9 cellular contexts compared by ENCODE assay signal in genomic region chr11:78802058-78802633, GRCh38.
DNase-seq lines count a peak whose midpoint lies in the region; ATAC-seq, FAIRE-seq and TF ChIP-seq lines count a peak whose summit lies in the region.
"Had no signal": no experiment of that assay in that cellular context is flagged by ENCODE, and none has a peak within 500 bp of the region (broad histone marks: within the 10 kb centered on the region; RNA-seq: fewer than 3 reads in every experiment).

No MANE protein-coding gene starts in this region.

- H3K36me3 Mint-ChIP-seq in T-helper 2 cell treated with Interferon-gamma antibody and Interleukin-4, amounts not matched to agents 5 μg/mL and 100 μg/mL, for 36 hours (ENCODE audit: low read depth), result no peaks in the 10 kb centered on the region

- TF ChIP-seq EP300 in stomach (IDR thresholded peaks at IDR 0.05), result no peak

- dilution Hi-C loops in keratinocyte (cut with MboI; ENCODE audit: extremely low pct_ligation_motif_present, low sequenced_read_pairs), result no loop called here

- TF ChIP-seq POLR2A in stomach (IDR thresholded peaks at IDR 0.05), result no peak

- H3K9me3 Mint-ChIP-seq in T-helper 2 cell treated with Interferon-gamma antibody and Interleukin-4, amounts not matched to agents 5 μg/mL and 100 μg/mL, for 36 hours, result no peaks in the 10 kb centered on the region
- H3K9me3 Mint-ChIP-seq: T-helper 1 cell treated with Interleukin-12 subunit alpha and Interleukin-12 subunit beta and Interleukin-4 antibody, amounts not matched to agents 30 μg/mL and 1 μg/mL, for 36 hours had no signal

- H3K4me1 Mint-ChIP-seq in T-helper 2 cell treated with Interferon-gamma antibody and Interleukin-4, amounts not matched to agents 5 μg/mL and 100 μg/mL, for 36 hours (ENCODE audit: low read depth), result no peaks in the 10 kb centered on the region

- H3K79me2 ChIP-seq in keratinocyte (ENCODE audit: control insufficient read depth, insufficient read depth, low read length), result no peaks in the 10 kb centered on the region

- no peak overlapping the region for H2AFZ ChIP-seq in keratinocyte (ENCODE audit: control insufficient read depth, low read length)

- H3K27ac Mint-ChIP-seq in T-helper 2 cell treated with Interferon-gamma antibody and Interleukin-4, amounts not matched to agents 5 μg/mL and 100 μg/mL, for 36 hours, result no peak overlapping the region
- H3K27ac Mint-ChIP-seq: T-helper 1 cell treated with Interleukin-12 subunit alpha and Interleukin-12 subunit beta and Interleukin-4 antibody, amounts not matched to agents 30 μg/mL and 1 μg/mL, for 36 hours had no signal

- H3K4me1 ChIP-seq in keratinocyte (ENCODE audit: control insufficient read depth, extremely low read depth, insufficient read depth, low read length) (peaks cover 22% of the 10 kb centered on the region), stomach (peaks cover 19 to 53% (median 36%) of the 10 kb centered on the region in 4 donors)

- H3K9me1 ChIP-seq in keratinocyte (ENCODE audit: control insufficient read depth, extremely low read depth, insufficient read depth, low read length), result peaks cover 2% of the 10 kb centered on the region

- WGBS in stomach, 5 donors, result 24 to 38% (median 30%) methylated on average over 8 of the region's 8 CpGs

- H3K27me3 ChIP-seq in keratinocyte (ENCODE audit: control insufficient read depth, extremely low read depth, insufficient read depth, low read length) (no peaks in the 10 kb centered on the region), stomach (no peaks in the 10 kb centered on the region)

- H3K36me3 ChIP-seq in keratinocyte (ENCODE audit: control insufficient read depth in 2 of 2, extremely low read depth in 1 of 2, insufficient read depth in 2 of 2, low read length in 2 of 2) (no peaks in the 10 kb centered on the region), stomach (no peaks in the 10 kb centered on the region)

- TF ChIP-seq CTCF in LNCaP clone FGC (IDR thresholded peaks at IDR 0.05; ENCODE audit: control insufficient read depth, extremely low read depth, insufficient read depth), result no peak
- no peak for TF ChIP-seq CTCF in keratinocyte (optimal IDR thresholded peaks at IDR 0.05 in 1 of 3, IDR thresholded peaks at IDR 0.05 in 1 of 3, conservative IDR thresholded peaks at IDR 0.05 in 1 of 3; ENCODE audit: extremely low read depth in 1 of 3, insufficient read depth in 2 of 3, low read length in 3 of 3)
- no peak for TF ChIP-seq CTCF in stomach (IDR thresholded peaks at IDR 0.05)

- DNase-seq in LNCaP clone FGC (ENCODE audit: low read depth) (peak; percentile 66), caudate nucleus (lab: John Stamatoyannopoulos, UW) (peak in 1 of 61 donors; percentile 42), keratinocyte (ENCODE audit: low read depth, low spot score) (no peak), stomach (peak; percentile 49), NCI-H187 (lab: John Stamatoyannopoulos, UW) (no peak), NCI-H2171 (lab: John Stamatoyannopoulos, UW) (no peak)
- no peak for DNase-seq in T-helper 2 cell treated with Interferon-gamma antibody and Interleukin-4, amounts not matched to agents 5 μg/mL and 100 μg/mL, for 36 hours (ENCODE audit: low spot score)

- no peak for ATAC-seq in HG02884 (IDR thresholded peaks at IDR 0.05; ENCODE audit: unreplicated experiment)

- no peaks in the 10 kb centered on the region for H3K27me3 Mint-ChIP-seq in T-helper 2 cell treated with Interferon-gamma antibody and Interleukin-4, amounts not matched to agents 5 μg/mL and 100 μg/mL, for 36 hours (ENCODE audit: low read depth)

- peak; percentile 74 for FAIRE-seq in keratinocyte (lab: Jason Lieb, UNC)

- peak overlapping the region; percentile 60 for H3K27ac ChIP-seq in caudate nucleus (ENCODE audit: low read depth, low read length)
- H3K27ac ChIP-seq in keratinocyte (ENCODE audit: control insufficient read depth, insufficient read depth, low read length), result peak overlapping the region; percentile 42
- H3K27ac ChIP-seq in stomach, result peak overlapping the region; percentile 72 to 83 (median 78)

- H3K4me2 ChIP-seq in keratinocyte (ENCODE audit: control insufficient read depth, extremely low read depth, insufficient read depth, low read depth, low read length), result no peak overlapping the region

- intact Hi-C loops in stomach (cut with DNase I; ENCODE audit: low total_unique reads), result no loop called here

- no peak overlapping the region for H3K4me3 Mint-ChIP-seq in T-helper 2 cell treated with Interferon-gamma antibody and Interleukin-4, amounts not matched to agents 5 μg/mL and 100 μg/mL, for 36 hours
- H3K4me3 Mint-ChIP-seq: T-helper 1 cell treated with Interleukin-12 subunit alpha and Interleukin-12 subunit beta and Interleukin-4 antibody, amounts not matched to agents 30 μg/mL and 1 μg/mL, for 36 hours had no signal

- H3K9me3 ChIP-seq in keratinocyte (ENCODE audit: control insufficient read depth, low read depth, low read length), result no peaks in the 10 kb centered on the region
- H3K9me3 ChIP-seq in stomach, result no peaks in the 10 kb centered on the region

- no peaks in the 10 kb centered on the region for H4K20me1 ChIP-seq in keratinocyte (ENCODE audit: control insufficient read depth, extremely low read depth, insufficient read depth, low read length)

- H3K4me3 ChIP-seq in LNCaP clone FGC (ENCODE audit: low read depth, low read length) (no peak overlapping the region), keratinocyte (ENCODE audit: control insufficient read depth in 2 of 3, extremely low read depth in 1 of 3, insufficient read depth in 2 of 3, low read depth in 1 of 3, low read length in 3 of 3) (no peak overlapping the region), stomach (no peak overlapping the region)

- H3K9ac ChIP-seq in keratinocyte (ENCODE audit: control insufficient read depth, extremely low read depth, insufficient read depth, low read length), result no peak overlapping the region

Comparison
In these comparisons a context has a peak if more than half of its experiments do, and no peak if none do; other contexts are left out.
1. DNase-seq: peak in LNCaP clone FGC (single experiment) and stomach (single experiment); none in keratinocyte (single experiment), NCI-H187 (0 of 2), T-helper 2 cell treated with Interferon-gamma antibody and Interleukin-4, amounts not matched to agents 5 μg/mL and 100 μg/mL, for 36 hours (single experiment) and NCI-H2171 (single experiment).
2. Peak in every context shown above with its lines, with median percentiles within 50 percentile points of each other: H3K27ac ChIP-seq.